8 cellular contexts compared by ENCODE assay signal in the genomic region with DNA sequence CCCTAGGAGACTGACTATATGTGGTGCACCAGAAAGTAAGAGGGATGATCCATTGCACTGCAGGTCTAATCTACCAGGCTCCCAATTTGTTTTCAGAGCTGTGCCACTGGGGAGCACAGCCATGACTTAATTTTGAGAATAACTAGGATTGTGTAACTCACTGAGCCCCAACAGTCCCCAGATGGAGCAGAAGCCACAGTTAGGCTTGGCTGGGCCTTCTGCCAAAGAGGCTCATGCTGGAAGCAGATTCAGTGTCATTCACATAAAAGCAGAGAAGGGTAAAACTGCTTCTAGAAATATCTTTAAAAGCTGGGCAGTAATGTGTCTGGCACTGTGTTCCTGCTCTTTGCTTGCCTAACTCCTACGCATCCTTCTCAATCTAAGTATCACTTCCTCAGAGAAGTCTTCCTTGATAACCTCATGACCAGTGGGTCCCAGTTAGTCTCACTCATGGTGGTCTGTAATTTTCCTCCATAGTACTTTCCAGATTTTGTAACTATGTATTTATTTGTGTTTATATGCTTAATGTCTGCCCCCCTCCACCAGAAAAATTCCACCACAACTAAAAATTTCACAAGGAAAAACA. TPM values are rescaled to one million over a fixed set of nuclear protein-coding genes. Genes with fewer than 3 reads are reported as not detected.
DNase-seq lines count a peak whose midpoint lies in the region; ATAC-seq and TF ChIP-seq lines count a peak whose summit lies in the region.

No MANE protein-coding gene starts in this region.

- peak overlapping the region; percentile 86 for H3K27ac Mint-ChIP-seq in activated T-cell treated with anti-CD3 and anti-CD28 coated beads, Interleukin-2, amount 50 U/mL, for 72 hours
- peak overlapping the region; percentile 87 for H3K27ac Mint-ChIP-seq in activated naive CD8-positive, alpha-beta T cell treated with anti-CD3 and anti-CD28 coated beads for 36 hours

- no peaks in the 10 kb centered on the region for H3K27me3 Mint-ChIP-seq in activated T-cell treated with anti-CD3 and anti-CD28 coated beads, Interleukin-2, amount 50 U/mL, for 72 hours (ENCODE audit: low read depth)
- no peaks in the 10 kb centered on the region for H3K27me3 Mint-ChIP-seq in activated T-cell treated with anti-CD3 and anti-CD28 coated beads, Interleukin-2, amount 50 U/mL, for 4 hours (ENCODE audit: low read depth)
- H3K27me3 Mint-ChIP-seq in activated naive CD8-positive, alpha-beta T cell treated with anti-CD3 and anti-CD28 coated beads for 36 hours: no peaks in the 10 kb centered on the region

- no peak for DNase-seq in activated T-cell treated with anti-CD3 and anti-CD28 coated beads, Interleukin-2, amount 50 U/mL, for 72 hours
- no peak for DNase-seq in activated T-cell treated with anti-CD3 and anti-CD28 coated beads, Interleukin-2, amount 50 U/mL, for 4 hours
- DNase-seq in activated naive CD8-positive, alpha-beta T cell treated with anti-CD3 and anti-CD28 coated beads for 36 hours: no peak
- DNase-seq in inferior parietal cortex (ENCODE audit: extremely low spot score) (peak; percentile 69), tibial artery (peak in 1 of 2 donors; percentile 70), H4 (ENCODE audit: low spot score) (no peak)

- no peak overlapping the region for H3K4me3 Mint-ChIP-seq in activated T-cell treated with anti-CD3 and anti-CD28 coated beads, Interleukin-2, amount 50 U/mL, for 72 hours
- no peak overlapping the region for H3K4me3 Mint-ChIP-seq in activated T-cell treated with anti-CD3 and anti-CD28 coated beads, Interleukin-2, amount 50 U/mL, for 4 hours
- H3K4me3 Mint-ChIP-seq in activated naive CD8-positive, alpha-beta T cell treated with anti-CD3 and anti-CD28 coated beads for 36 hours: no peak overlapping the region

- peaks cover 4 to 18% of the 10 kb centered on the region in 2 donors for H3K36me3 Mint-ChIP-seq in activated T-cell treated with anti-CD3 and anti-CD28 coated beads, Interleukin-2, amount 50 U/mL, for 72 hours (ENCODE audit: insufficient read depth in 2 of 2)
- H3K36me3 Mint-ChIP-seq in activated T-cell treated with anti-CD3 and anti-CD28 coated beads, Interleukin-2, amount 50 U/mL, for 4 hours (ENCODE audit: insufficient read depth): peaks cover 10% of the 10 kb centered on the region
- peaks cover 4% of the 10 kb centered on the region for H3K36me3 Mint-ChIP-seq in activated naive CD8-positive, alpha-beta T cell treated with anti-CD3 and anti-CD28 coated beads for 36 hours

- H3K4me3 ChIP-seq in tibial artery: no peak overlapping the region

- peak overlapping the region; percentile 5 to 36 for H3K27ac ChIP-seq in tibial artery

- ATAC-seq in activated T-cell treated with anti-CD3 and anti-CD28 coated beads, Interleukin-2, amount 50 U/mL, for 72 hours (replicated peaks in 1 of 2): no peak
- ATAC-seq in activated T-cell treated with anti-CD3 and anti-CD28 coated beads, Interleukin-2, amount 50 U/mL, for 4 hours: no peak
- no peak for ATAC-seq in HG02588 (IDR thresholded peaks at IDR 0.05; ENCODE audit: unreplicated experiment)
- no peak for ATAC-seq in GM18519 (IDR thresholded peaks at IDR 0.05; ENCODE audit: low FRiP score, unreplicated experiment)

- H3K9me3 ChIP-seq in tibial artery: no peaks in the 10 kb centered on the region

- peaks cover 0 to 33% (median 20%) of the 10 kb centered on the region in 4 donors for H3K4me1 ChIP-seq in tibial artery

- H3K4me1 Mint-ChIP-seq in activated T-cell treated with anti-CD3 and anti-CD28 coated beads, Interleukin-2, amount 50 U/mL, for 72 hours (ENCODE audit: low read depth): peaks cover 54% of the 10 kb centered on the region
- H3K4me1 Mint-ChIP-seq in activated T-cell treated with anti-CD3 and anti-CD28 coated beads, Interleukin-2, amount 50 U/mL, for 4 hours (ENCODE audit: low read depth): peaks cover 56% of the 10 kb centered on the region
- peaks cover 46% of the 10 kb centered on the region for H3K4me1 Mint-ChIP-seq in activated naive CD8-positive, alpha-beta T cell treated with anti-CD3 and anti-CD28 coated beads for 36 hours

- H3K36me3 ChIP-seq in tibial artery: peaks cover 11 to 35% (median 20%) of the 10 kb centered on the region in 3 donors

- intact Hi-C loops in tibial artery (cut with DNase I; ENCODE audit: low total_unique reads): no loop called here

- no peak for TF ChIP-seq CTCF in tibial artery (IDR thresholded peaks at IDR 0.05)

- H3K9me3 Mint-ChIP-seq in activated T-cell treated with anti-CD3 and anti-CD28 coated beads, Interleukin-2, amount 50 U/mL, for 72 hours: no peaks in the 10 kb centered on the region
- H3K9me3 Mint-ChIP-seq in activated T-cell treated with anti-CD3 and anti-CD28 coated beads, Interleukin-2, amount 50 U/mL, for 4 hours: no peaks in the 10 kb centered on the region
- no peaks in the 10 kb centered on the region for H3K9me3 Mint-ChIP-seq in activated naive CD8-positive, alpha-beta T cell treated with anti-CD3 and anti-CD28 coated beads for 36 hours

- no peaks in the 10 kb centered on the region for H3K27me3 ChIP-seq in tibial artery

RNA-seq across cellular contexts. Expression of a gene that starts 20.3 kb away (rescaled TPM):
- total RNA-seq in activated T-cell treated with anti-CD3 and anti-CD28 coated beads, Interleukin-2, amount 50 U/mL, for 72 hours: 10 to 100 TPM; 56.1 to 63.5 TPM
- total RNA-seq in activated T-cell treated with anti-CD3 and anti-CD28 coated beads, Interleukin-2, amount 50 U/mL, for 4 hours: 10 to 100 TPM; 63.9 to 86.1 (median 66.8) TPM
- total RNA-seq in activated naive CD8-positive, alpha-beta T cell treated with anti-CD3 and anti-CD28 coated beads for 36 hours: 10 to 100 TPM; 43.1 to 51.5 TPM
- 25.1 and 25.3 TPM in 2 replicates for total RNA-seq in H4 (2014; rRNA removed; shearing (Covaris generic))

RNA-seq across cellular contexts. Expression of a gene that starts 32.3 kb away (rescaled TPM):
- 10 to 100 TPM; 56.5 to 66.2 TPM for total RNA-seq in activated T-cell treated with anti-CD3 and anti-CD28 coated beads, Interleukin-2, amount 50 U/mL, for 72 hours
- total RNA-seq in activated T-cell treated with anti-CD3 and anti-CD28 coated beads, Interleukin-2, amount 50 U/mL, for 4 hours: 10 to 100 TPM; 80.6 to 96.3 (median 83.8) TPM
- total RNA-seq in activated naive CD8-positive, alpha-beta T cell treated with anti-CD3 and anti-CD28 coated beads for 36 hours: 10 to 100 TPM; 64.1 to 66.8 TPM
- 3.1 and 7.1 TPM in 2 replicates for total RNA-seq in H4 (2014; rRNA removed; shearing (Covaris generic))

RNA-seq across cellular contexts. Expression of a gene that starts 42.0 kb away (rescaled TPM):
- 1 to 10 TPM; 8.0 to 9.4 TPM for total RNA-seq in activated T-cell treated with anti-CD3 and anti-CD28 coated beads, Interleukin-2, amount 50 U/mL, for 72 hours
- 1 to 10 TPM; 2.2 to 5.5 (median 4.5) TPM for total RNA-seq in activated T-cell treated with anti-CD3 and anti-CD28 coated beads, Interleukin-2, amount 50 U/mL, for 4 hours
- 1 to 10 TPM; 5.3 to 6.3 TPM for total RNA-seq in activated naive CD8-positive, alpha-beta T cell treated with anti-CD3 and anti-CD28 coated beads for 36 hours
- 2.5 and 4.2 TPM in 2 replicates for total RNA-seq in H4 (2014; rRNA removed; shearing (Covaris generic))

RNA-seq across cellular contexts. Expression of a gene that starts 59.2 kb away (rescaled TPM):
- 10 to 100 TPM in 1 of 2 donors, 1 to 10 TPM in 1; 8.1 to 16.3 TPM for total RNA-seq in activated T-cell treated with anti-CD3 and anti-CD28 coated beads, Interleukin-2, amount 50 U/mL, for 72 hours
- total RNA-seq in activated T-cell treated with anti-CD3 and anti-CD28 coated beads, Interleukin-2, amount 50 U/mL, for 4 hours: 1 to 10 TPM; 1.7 to 5.6 (median 2.3) TPM
- total RNA-seq in activated naive CD8-positive, alpha-beta T cell treated with anti-CD3 and anti-CD28 coated beads for 36 hours: 1 to 10 TPM; 9.3 to 9.4 TPM
- total RNA-seq in H4 (2014; rRNA removed; shearing (Covaris generic)): 0.06 TPM in 1 of 2 replicates, not detected in the other
